ENCODE assay signal across 22 cellular contexts in the genomic region with DNA sequence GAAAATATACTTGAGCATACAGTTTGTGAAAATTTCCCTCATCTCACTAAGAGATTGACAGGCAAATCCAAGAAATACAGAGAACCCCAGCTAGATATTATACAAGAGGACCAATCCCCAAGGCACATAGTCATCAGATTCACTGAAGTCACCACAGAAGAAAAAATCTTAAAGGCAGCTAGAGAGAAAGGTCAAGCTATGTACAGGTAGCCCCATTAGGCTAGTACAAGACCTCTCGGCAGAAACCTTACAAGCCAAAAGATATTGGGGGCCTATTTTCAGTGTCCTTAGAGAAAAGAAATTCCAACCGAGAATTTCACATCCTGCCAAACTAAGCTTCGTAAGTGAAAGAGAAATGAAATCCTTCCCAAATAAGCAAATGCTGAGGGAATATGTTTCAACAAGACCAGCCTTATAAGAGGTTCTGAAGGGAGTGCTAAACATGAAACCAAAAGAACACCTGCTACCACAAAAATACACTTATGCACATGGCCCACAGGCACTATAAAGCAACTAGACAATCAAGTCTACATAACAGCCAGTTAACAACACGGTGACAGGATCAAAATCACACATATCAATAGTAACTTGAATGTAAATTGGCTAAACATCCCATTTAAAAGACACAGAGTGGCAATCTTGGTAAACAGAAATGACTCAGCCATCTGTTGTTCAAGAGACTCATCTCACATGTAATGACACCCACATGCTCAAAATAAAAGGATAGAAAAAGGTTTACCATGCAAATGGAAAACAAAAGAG.
DNase-seq lines count a peak whose midpoint lies in the region; ATAC-seq, FAIRE-seq and TF ChIP-seq lines count a peak whose summit lies in the region.
"Had no signal": no experiment of that assay in that cellular context is flagged by ENCODE, and none has a peak within 500 bp of the region (broad histone marks: within the 10 kb centered on the region; RNA-seq: fewer than 3 reads in every experiment).

No MANE protein-coding gene starts in this region.

- H3K4me3 Mint-ChIP-seq in glutamatergic neuron (ENCODE audit: unreplicated experiment) = no peak overlapping the region
- H3K4me3 Mint-ChIP-seq: memory B cell, neural progenitor cell had no signal

- no peak for FAIRE-seq in kidney (lab: Jason Lieb, UNC)
- FAIRE-seq: endometrium, HepG2, urothelium cell line had no signal

- H3K4me3 ChIP-seq in kidney (ENCODE audit: low read length in 2 of 2) = no peak overlapping the region
- H3K4me3 ChIP-seq: neural progenitor cell, SJCRH30 had no signal

- peak; percentile 15 for DNase-seq in NCI-H446 treated with DMSO at 0.1 percent for 48 hours (lab: John Stamatoyannopoulos, UW)
- no peak for DNase-seq in NCI-H446 (lab: John Stamatoyannopoulos, UW)
- peak; percentile 73 for DNase-seq in NCI-H187 treated with DMSO at 0.1 percent for 48 hours (lab: John Stamatoyannopoulos, UW)
- no peak for DNase-seq in glutamatergic neuron
- DNase-seq in kidney = no peak
- no peak for DNase-seq in erythroblast (lab: John Stamatoyannopoulos, UW)
- DNase-seq in T-helper 1 cell = no peak
- DNase-seq: 8988T; activated CD4-positive, alpha-beta T cell treated with anti-CD3 and anti-CD28 coated beads, Interleukin-2, amount 50 U/mL, for 1 hour; activated T-cell treated with anti-CD3 and anti-CD28 coated beads, Interleukin-2, amount 50 U/mL, for 48 hours; central memory CD4-positive, alpha-beta T cell; foreskin melanocyte; MV-4-11; SJCRH30; stimulated activated CD4-positive, alpha-beta T cell treated with anti-CD3 and anti-CD28 coated beads, Interleukin-4, amount 100 ng/mL, for 4 hours had no signal

- no peak overlapping the region for H3K9ac ChIP-seq in kidney (ENCODE audit: low read length in 2 of 2)
- H3K9ac ChIP-seq: neural progenitor cell had no signal

- peaks cover 0 to 2% of the 10 kb centered on the region in 2 donors for H3K9me3 ChIP-seq in kidney (ENCODE audit: control insufficient read depth in 1 of 2, low read length in 2 of 2)
- H3K9me3 ChIP-seq: SJCRH30 had no signal

- no peaks in the 10 kb centered on the region for H3K36me3 ChIP-seq in kidney (ENCODE audit: control insufficient read depth in 1 of 2, insufficient read depth in 2 of 2, low read length in 2 of 2)
- H3K36me3 ChIP-seq: neural progenitor cell, SJCRH30 had no signal

- H3K27me3 Mint-ChIP-seq in glutamatergic neuron (ENCODE audit: unreplicated experiment) = no peaks in the 10 kb centered on the region

- intact Hi-C loops in kidney (cut with DNase I) = no loop called here

- H3K9me3 Mint-ChIP-seq in glutamatergic neuron (ENCODE audit: unreplicated experiment) = peaks cover 3% of the 10 kb centered on the region

- peak; percentile 63 for ATAC-seq in HG02870 (IDR thresholded peaks at IDR 0.05; ENCODE audit: unreplicated experiment)
- ATAC-seq: HepG2 had no signal

- H3K27ac ChIP-seq in kidney (ENCODE audit: low read depth in 2 of 2, low read length in 2 of 2) = no peak overlapping the region
- H3K27ac ChIP-seq: C4-2B, neural progenitor cell, SJCRH30 had no signal

- peak overlapping the region; percentile 29 for H3K27ac Mint-ChIP-seq in glutamatergic neuron (ENCODE audit: unreplicated experiment)
- H3K27ac Mint-ChIP-seq: memory B cell, neural progenitor cell had no signal

- H3K36me3 Mint-ChIP-seq in glutamatergic neuron (ENCODE audit: unreplicated experiment) = peaks cover 18% of the 10 kb centered on the region
- H3K36me3 Mint-ChIP-seq: memory B cell, neural progenitor cell had no signal

- H3K4me1 Mint-ChIP-seq in glutamatergic neuron (ENCODE audit: low read depth, unreplicated experiment) = peaks cover 29% of the 10 kb centered on the region
- H3K4me1 Mint-ChIP-seq: memory B cell had no signal

- no peaks in the 10 kb centered on the region for H3K4me1 ChIP-seq in kidney (ENCODE audit: control insufficient read depth in 1 of 2, insufficient read depth in 1 of 2, low read depth in 1 of 2, low read length in 2 of 2)
- H3K4me1 ChIP-seq: neural progenitor cell, SJCRH30 had no signal

- TF ChIP-seq POLR2A in erythroblast (IDR thresholded peaks at IDR 0.05; ENCODE audit: low read length) = no peak

- no peak for TF ChIP-seq CTCF in glutamatergic neuron (IDR thresholded peaks at IDR 0.05; ENCODE audit: partially characterized antibody, unreplicated experiment)
- no peak for TF ChIP-seq CTCF in kidney (IDR thresholded peaks at IDR 0.05; ENCODE audit: borderline replicate concordance, extremely low read depth, insufficient read depth)

Comparison
In these comparisons a context has a peak if more than half of its experiments do, and no peak if none do; other contexts are left out.
1. DNase-seq: peak in NCI-H446 treated with DMSO at 0.1 percent for 48 hours (single experiment) and NCI-H187 treated with DMSO at 0.1 percent for 48 hours (single experiment); none in NCI-H446 (0 of 2), glutamatergic neuron (single experiment), kidney (single experiment), erythroblast (0 of 2) and T-helper 1 cell (0 of 5).